Comparison of ENCODE assay signal across 8 cellular contexts in the genomic region with DNA sequence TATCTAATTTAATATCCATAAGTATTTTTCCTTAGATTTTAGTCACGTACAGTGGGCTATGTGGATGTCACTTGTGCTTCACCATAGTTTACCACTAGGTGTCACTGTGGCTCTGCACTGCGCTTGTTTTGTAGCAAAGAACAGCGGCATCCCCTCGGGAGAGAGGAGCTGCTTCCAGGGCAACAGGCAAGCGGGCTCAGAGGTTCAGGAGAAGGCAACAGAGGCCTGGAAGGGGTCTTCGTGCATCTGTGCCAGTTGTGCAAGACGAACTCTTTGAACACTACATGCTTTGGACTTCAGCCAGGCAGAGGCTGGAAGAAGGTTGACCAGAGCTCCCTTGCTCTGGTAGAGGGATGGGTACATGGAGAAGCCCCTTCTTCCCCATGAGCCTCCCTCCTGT. TPM values are rescaled to one million over a fixed set of nuclear protein-coding genes. Genes with fewer than 3 reads are reported as not detected.
A peak's percentile ranks its signal among the peaks of the same experiment; 100 is the strongest.
DNase-seq lines count a peak whose midpoint lies in the region; ATAC-seq and TF ChIP-seq lines count a peak whose summit lies in the region.

No MANE protein-coding gene starts in this region.

- no peak overlapping the region for H3K4me3 ChIP-seq in DND-41 (ENCODE audit: low read depth in 1 of 2, low read length in 2 of 2)

- H4K20me1 ChIP-seq in DND-41 (ENCODE audit: insufficient read depth, low read length), result no peaks in the 10 kb centered on the region; the same call in 1 of the 2 replicates

- no peaks in the 10 kb centered on the region for H3K9me3 ChIP-seq in DND-41 (ENCODE audit: insufficient read depth, low read length, severe bottlenecking)

- ATAC-seq in DND-41 (ENCODE audit: insufficient read depth, low read depth) (peak; percentile 84), HG03354 (IDR thresholded peaks at IDR 0.05; ENCODE audit: poor library complexity, severe bottlenecking, unreplicated experiment) (peak; percentile 62), HG02763 (IDR thresholded peaks at IDR 0.05; ENCODE audit: unreplicated experiment) (no peak)

- peaks cover 29% of the 10 kb centered on the region for H3K4me1 ChIP-seq in DND-41 (ENCODE audit: insufficient read depth, low read length)

- no peaks in the 10 kb centered on the region for H3K79me2 ChIP-seq in DND-41 (ENCODE audit: insufficient read depth, low read length)

- peak; percentile 79 for DNase-seq in DND-41
- peak; percentile 82 for DNase-seq in NCI-H748 (lab: John Stamatoyannopoulos, UW; ENCODE audit: unreplicated experiment)
- DNase-seq in activated CD4-positive, alpha-beta T cell treated with anti-CD3 and anti-CD28 coated beads, Interleukin-2, amount 50 U/mL, for 1 hour, result peak; percentile 66
- DNase-seq in dermis microvascular lymphatic vessel endothelial cell (ENCODE audit: low read depth in 2 of 2), result peak; percentile 78 to 86
- peak; percentile 92 for DNase-seq in medulla oblongata (ENCODE audit: extremely low spot score)
- peak; percentile 36 for DNase-seq in stimulated activated CD8-positive, alpha-beta memory T cell treated with anti-CD3 and anti-CD28 coated beads, Interleukin-12 subunit alpha, Interleukin-12 subunit beta, amount 100 ng/mL, for 4 hours (ENCODE audit: low read depth)

- peak; percentile 88 for TF ChIP-seq CTCF in DND-41 (IDR thresholded peaks at IDR 0.05; ENCODE audit: borderline replicate concordance, extremely low read depth, low read length, poor library complexity, severe bottlenecking)

- H3K4me2 ChIP-seq in DND-41 (ENCODE audit: insufficient read depth, low read length), result peak overlapping the region; percentile 37; the same call in 1 of the 2 replicates

- H3K9ac ChIP-seq in DND-41 (ENCODE audit: low read depth, low read length), result no peak overlapping the region

- no peak overlapping the region for H2AFZ ChIP-seq in DND-41 (ENCODE audit: low read depth, low read length)

- H3K27me3 ChIP-seq in DND-41 (ENCODE audit: insufficient read depth, low read length, poor library complexity), result no peaks in the 10 kb centered on the region

- H3K27ac ChIP-seq in DND-41 (ENCODE audit: low read length), result no peak overlapping the region

- H3K36me3 ChIP-seq in DND-41 (ENCODE audit: insufficient read depth, low read length), result no peaks in the 10 kb centered on the region

RNA-seq across cellular contexts. Expression of gene CYB561, which starts 20.6 kb away (rescaled TPM):
- 8.3 and 12.9 TPM in 2 replicates for total RNA-seq in dermis microvascular lymphatic vessel endothelial cell

RNA-seq across cellular contexts. Expression of gene ACE, which starts 51.4 kb away (rescaled TPM):
- total RNA-seq in dermis microvascular lymphatic vessel endothelial cell, result 25.7 and 51.3 TPM in 2 replicates

Comparison
In these comparisons a context has a peak if more than half of its experiments do, and no peak if none do; other contexts are left out.
1. DNase-seq: peak in every context shown above with its lines; median percentile 92 in medulla oblongata; 82 in NCI-H748; 82 in dermis microvascular lymphatic vessel endothelial cell; 79 in DND-41; 66 in activated CD4-positive, alpha-beta T cell treated with anti-CD3 and anti-CD28 coated beads, Interleukin-2, amount 50 U/mL, for 1 hour; 36 in stimulated activated CD8-positive, alpha-beta memory T cell treated with anti-CD3 and anti-CD28 coated beads, Interleukin-12 subunit alpha, Interleukin-12 subunit beta, amount 100 ng/mL, for 4 hours.